In the genomic region with DNA sequence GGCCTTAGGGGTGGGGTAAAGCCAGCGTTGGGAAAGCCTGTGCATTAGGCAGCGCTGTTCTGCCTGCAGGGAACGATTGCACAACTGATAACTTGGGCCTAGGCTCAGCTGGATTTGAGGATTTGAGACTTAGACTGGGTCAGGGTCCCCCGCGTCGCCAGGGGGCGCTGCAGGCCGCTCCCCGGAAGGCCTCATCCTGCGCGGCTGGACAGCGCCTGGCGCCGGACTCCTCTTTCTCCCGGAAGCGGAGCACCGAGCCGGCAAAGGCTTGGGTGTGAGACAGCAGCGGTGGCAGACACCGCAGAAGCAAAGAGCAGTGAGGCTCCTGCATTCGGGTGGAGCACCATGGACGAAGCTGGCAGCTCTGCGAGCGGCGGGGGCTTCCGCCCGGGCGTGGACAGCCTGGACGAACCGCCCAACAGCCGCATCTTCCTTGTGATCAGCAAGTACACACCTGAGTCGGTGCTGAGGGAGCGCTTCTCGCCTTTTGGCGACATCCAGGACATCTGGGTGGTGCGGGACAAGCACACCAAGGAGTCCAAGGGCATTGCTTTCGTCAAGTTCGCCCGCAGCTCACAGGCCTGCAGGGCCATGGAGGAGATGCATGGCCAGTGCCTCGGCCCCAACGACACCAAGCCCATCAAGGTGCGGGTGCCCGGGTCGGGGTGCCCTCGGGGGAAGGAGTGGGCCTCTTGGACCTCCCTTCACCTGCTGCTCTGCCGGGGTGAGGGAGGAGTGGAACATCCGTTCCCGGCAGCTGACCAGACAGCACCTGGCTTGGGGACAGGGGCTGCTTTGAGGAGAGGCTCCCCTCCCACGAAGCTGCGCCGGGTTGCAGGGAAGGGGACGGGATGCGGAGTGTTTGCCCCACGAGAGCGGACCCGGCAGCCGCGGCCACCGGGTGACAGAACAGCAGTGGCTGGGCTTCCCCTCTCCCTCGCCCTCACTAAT, we compare ENCODE assay signal across 8 cellular contexts. TPM values are rescaled to one million over a fixed set of nuclear protein-coding genes. Genes with fewer than 3 reads are reported as not detected.
DNase-seq lines count a peak whose midpoint lies in the region; ATAC-seq and TF ChIP-seq lines count a peak whose summit lies in the region.

A gene with protein sequence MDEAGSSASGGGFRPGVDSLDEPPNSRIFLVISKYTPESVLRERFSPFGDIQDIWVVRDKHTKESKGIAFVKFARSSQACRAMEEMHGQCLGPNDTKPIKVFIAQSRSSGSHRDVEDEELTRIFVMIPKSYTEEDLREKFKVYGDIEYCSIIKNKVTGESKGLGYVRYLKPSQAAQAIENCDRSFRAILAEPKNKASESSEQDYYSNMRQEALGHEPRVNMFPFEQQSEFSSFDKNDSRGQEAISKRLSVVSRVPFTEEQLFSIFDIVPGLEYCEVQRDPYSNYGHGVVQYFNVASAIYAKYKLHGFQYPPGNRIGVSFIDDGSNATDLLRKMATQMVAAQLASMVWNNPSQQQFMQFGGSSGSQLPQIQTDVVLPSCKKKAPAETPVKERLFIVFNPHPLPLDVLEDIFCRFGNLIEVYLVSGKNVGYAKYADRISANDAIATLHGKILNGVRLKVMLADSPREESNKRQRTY (plus strand): TSS at position 236 of the 951 bp plus-strand sequence. CDS start 110 bp downstream, at position 346.

- H3K27me3 ChIP-seq in heart left ventricle (no peaks in the 10 kb centered on the region), upper lobe of right lung (no peaks in the 10 kb centered on the region)

- peak within 1 kb of the TSS; percentile 63 to 98 (median 92) for H3K4me3 ChIP-seq in heart left ventricle
- peak within 1 kb of the TSS; percentile 82 for H3K4me3 ChIP-seq in upper lobe of right lung

- H3K27ac ChIP-seq in heart left ventricle (peak within 1 kb of the TSS; percentile 49 to 89 (median 79)), upper lobe of right lung (peak within 1 kb of the TSS; percentile 83)

- peak within 1 kb of the TSS; percentile 80 for H3K27ac Mint-ChIP-seq in activated naive CD8-positive, alpha-beta T cell treated with anti-CD3 and anti-CD28 coated beads, Interleukin-2, amount 50 U/mL, for 24 hours

- peaks cover 5% of the 10 kb centered on the region for H3K36me3 Mint-ChIP-seq in activated naive CD8-positive, alpha-beta T cell treated with anti-CD3 and anti-CD28 coated beads, Interleukin-2, amount 50 U/mL, for 24 hours (ENCODE audit: low read depth)

- H3K36me3 ChIP-seq in heart left ventricle (peaks cover 0 to 20% (median 8%) of the 10 kb centered on the region in 9 donors), upper lobe of right lung (peaks cover 13% of the 10 kb centered on the region)

- ATAC-seq in HG02759 (IDR thresholded peaks at IDR 0.05; ENCODE audit: unreplicated experiment): peak; percentile 93
- ATAC-seq in activated naive CD8-positive, alpha-beta T cell treated with anti-CD3 and anti-CD28 coated beads, Interleukin-2, amount 50 U/mL, for 24 hours: peak; percentile 98
- peak; percentile 95 to 99 (median 99) for ATAC-seq in heart left ventricle
- ATAC-seq in upper lobe of right lung: peak; percentile 99

- DNase-seq in NCI-H128 (lab: John Stamatoyannopoulos, UW; ENCODE audit: unreplicated experiment): peak; percentile 69
- DNase-seq in SW480 (ENCODE audit: low spot score): peak; percentile 92
- peak; percentile 88 for DNase-seq in activated naive CD8-positive, alpha-beta T cell treated with anti-CD3 and anti-CD28 coated beads, Interleukin-2, amount 50 U/mL, for 24 hours
- peak; percentile 85 to 96 (median 93) for DNase-seq in heart left ventricle
- peak; percentile 77 to 98 (median 88) for DNase-seq in posterior cingulate gyrus
- DNase-seq in upper lobe of right lung: peak; percentile 97

- H3K27me3 Mint-ChIP-seq in activated naive CD8-positive, alpha-beta T cell treated with anti-CD3 and anti-CD28 coated beads, Interleukin-2, amount 50 U/mL, for 24 hours: no peaks in the 10 kb centered on the region

- H3K4me1 Mint-ChIP-seq in activated naive CD8-positive, alpha-beta T cell treated with anti-CD3 and anti-CD28 coated beads, Interleukin-2, amount 50 U/mL, for 24 hours: peaks cover 35% of the 10 kb centered on the region

- 0 to 1% (median 1%) methylated on average over 29 to 60 of the region's 60 CpGs for WGBS in heart left ventricle, 4 donors

- TF ChIP-seq CTCF in GM12874 (IDR thresholded peaks at IDR 0.05; ENCODE audit: insufficient read depth, low read depth, low read length): peak; percentile 99
- TF ChIP-seq CTCF in heart left ventricle (IDR thresholded peaks at IDR 0.05): peak; percentile 96 to 99 (median 98)
- peak; percentile 100 for TF ChIP-seq CTCF in upper lobe of right lung (IDR thresholded peaks at IDR 0.05)

- H3K9me3 ChIP-seq in heart left ventricle (no peaks in the 10 kb centered on the region), upper lobe of right lung (no peaks in the 10 kb centered on the region)

- H3K4me1 ChIP-seq in heart left ventricle: peaks cover 0 to 26% (median 10%) of the 10 kb centered on the region in 12 donors
- H3K4me1 ChIP-seq in upper lobe of right lung: peaks cover 17% of the 10 kb centered on the region

- TF ChIP-seq POLR2A in heart left ventricle (IDR thresholded peaks at IDR 0.05): peak in 1 of 2 donors; percentile 52

- intact Hi-C loops in heart left ventricle (cut with DNase I) (loop anchor here in 8 of 10 donors (2.0 to 10.0 kb wide), 10 partner anchors 160 to 412 kb away; no protein-coding TSS in a partner anchor), posterior cingulate gyrus (cut with DNase I) (loop anchor here (5.0 kb wide), 2 partner anchors 80 to 305 kb away; partner anchors contain the start of gene OSBPL6), upper lobe of right lung (cut with DNase I) (no loop called here)

- no peaks in the 10 kb centered on the region for H3K9me3 Mint-ChIP-seq in activated naive CD8-positive, alpha-beta T cell treated with anti-CD3 and anti-CD28 coated beads, Interleukin-2, amount 50 U/mL, for 24 hours

- H3K4me3 Mint-ChIP-seq in activated naive CD8-positive, alpha-beta T cell treated with anti-CD3 and anti-CD28 coated beads, Interleukin-2, amount 50 U/mL, for 24 hours: peak within 1 kb of the TSS; percentile 92

RNA-seq across cellular contexts. Expression of the gene that starts here (rescaled TPM):
- total RNA-seq in heart left ventricle (10 to 100 TPM in 1 of 9 donors, 1 to 10 TPM in 8; 3.8 to 11.2 (median 6.8) TPM), upper lobe of right lung (11.3 TPM)
- polyA plus RNA-seq in heart left ventricle: 10 to 100 TPM in 1 of 2 donors, 1 to 10 TPM in 1; 6.5 to 10.1 TPM

Comparison
In these comparisons a context has a peak if more than half of its experiments do, and no peak if none do; other contexts are left out.
1. Peak in every context shown above with its lines: DNase-seq, ATAC-seq, H3K4me3 ChIP-seq and H3K27ac ChIP-seq.